Comparison of ENCODE assay signal across 1 cellular context in the genomic region with DNA sequence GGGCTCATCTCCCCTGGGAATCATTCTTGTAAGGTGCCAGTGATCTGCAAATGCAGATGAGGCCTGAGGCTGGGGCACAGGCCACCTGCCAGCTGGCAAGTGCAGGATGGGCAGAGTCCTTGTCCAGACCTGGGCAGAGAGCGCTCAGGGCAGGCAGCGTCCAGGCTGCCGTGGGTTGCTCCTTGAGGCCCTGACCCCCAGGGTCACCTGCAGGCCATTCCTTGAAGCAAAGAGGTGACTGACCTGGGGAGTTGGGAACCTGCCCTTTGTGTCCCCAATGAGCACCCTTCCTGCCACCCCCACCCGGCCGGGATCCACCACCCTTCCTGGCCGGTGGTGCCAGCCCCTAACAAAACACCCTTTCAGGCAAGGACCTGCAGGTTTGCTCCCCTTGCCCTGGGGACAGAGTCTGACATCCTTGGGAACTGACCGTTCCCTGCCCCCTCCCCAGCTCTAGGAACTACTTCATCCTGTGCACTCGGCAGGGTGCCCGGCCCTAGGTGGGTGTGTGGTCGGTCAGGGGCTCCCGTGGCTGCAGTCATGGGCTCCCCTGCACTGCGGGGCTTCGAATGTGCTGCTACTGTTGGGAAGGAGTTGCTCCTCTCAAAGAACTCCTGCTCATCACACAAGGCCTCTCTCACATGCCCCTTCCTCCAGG.
TF ChIP-seq lines count a peak whose summit lies in the region.

No MANE protein-coding gene starts in this region.

TF ChIP-seq in SK-N-SH treated with all-trans-retinoic acid at 6 μM for 48 hours, 23 proteins besides CTCF, POLR2A, EP300 and RAD21 (continued from another document):
- TF ChIP-seq, protein P1, sequence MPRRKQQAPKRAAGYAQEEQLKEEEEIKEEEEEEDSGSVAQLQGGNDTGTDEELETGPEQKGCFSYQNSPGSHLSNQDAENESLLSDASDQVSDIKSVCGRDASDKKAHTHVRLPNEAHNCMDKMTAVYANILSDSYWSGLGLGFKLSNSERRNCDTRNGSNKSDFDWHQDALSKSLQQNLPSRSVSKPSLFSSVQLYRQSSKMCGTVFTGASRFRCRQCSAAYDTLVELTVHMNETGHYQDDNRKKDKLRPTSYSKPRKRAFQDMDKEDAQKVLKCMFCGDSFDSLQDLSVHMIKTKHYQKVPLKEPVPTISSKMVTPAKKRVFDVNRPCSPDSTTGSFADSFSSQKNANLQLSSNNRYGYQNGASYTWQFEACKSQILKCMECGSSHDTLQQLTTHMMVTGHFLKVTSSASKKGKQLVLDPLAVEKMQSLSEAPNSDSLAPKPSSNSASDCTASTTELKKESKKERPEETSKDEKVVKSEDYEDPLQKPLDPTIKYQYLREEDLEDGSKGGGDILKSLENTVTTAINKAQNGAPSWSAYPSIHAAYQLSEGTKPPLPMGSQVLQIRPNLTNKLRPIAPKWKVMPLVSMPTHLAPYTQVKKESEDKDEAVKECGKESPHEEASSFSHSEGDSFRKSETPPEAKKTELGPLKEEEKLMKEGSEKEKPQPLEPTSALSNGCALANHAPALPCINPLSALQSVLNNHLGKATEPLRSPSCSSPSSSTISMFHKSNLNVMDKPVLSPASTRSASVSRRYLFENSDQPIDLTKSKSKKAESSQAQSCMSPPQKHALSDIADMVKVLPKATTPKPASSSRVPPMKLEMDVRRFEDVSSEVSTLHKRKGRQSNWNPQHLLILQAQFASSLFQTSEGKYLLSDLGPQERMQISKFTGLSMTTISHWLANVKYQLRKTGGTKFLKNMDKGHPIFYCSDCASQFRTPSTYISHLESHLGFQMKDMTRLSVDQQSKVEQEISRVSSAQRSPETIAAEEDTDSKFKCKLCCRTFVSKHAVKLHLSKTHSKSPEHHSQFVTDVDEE (CRISPR knock-in tag; IDR thresholded peaks at IDR 0.05): no peak
- TF ChIP-seq ZNF8 (CRISPR knock-in tag; IDR thresholded peaks at IDR 0.05) (no peak), PPARA (CRISPR knock-in tag; IDR thresholded peaks at IDR 0.05; ENCODE audit: borderline replicate concordance) (no peak)
